ENCODE assay signal across 5 cellular contexts in the genomic region with DNA sequence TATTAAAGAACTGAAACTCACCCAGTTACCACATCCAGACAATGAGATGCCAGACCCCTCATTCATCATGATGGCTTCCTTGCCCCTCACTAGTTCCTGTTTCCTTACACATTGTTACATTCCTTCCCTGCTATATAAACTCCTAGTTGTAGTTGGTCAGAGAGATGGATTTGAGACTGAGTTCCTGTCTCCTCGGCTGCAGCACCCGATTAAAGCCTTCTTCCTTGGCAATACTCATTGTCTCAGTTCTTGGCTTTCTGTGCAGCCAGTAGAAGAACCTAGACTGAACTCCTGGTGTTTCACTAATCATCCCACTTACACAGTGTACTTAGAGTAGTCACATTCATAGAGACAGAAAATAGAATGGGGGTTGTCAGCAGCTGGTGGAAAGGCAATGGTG.
"Had no signal": no experiment of that assay in that cellular context is flagged by ENCODE, and none has a peak within 500 bp of the region (broad histone marks: within the 10 kb centered on the region; RNA-seq: fewer than 3 reads in every experiment).

No MANE protein-coding gene starts in this region.

- DNase-seq: GM23248, GOT3, H7, HFFc6, KG1 had no signal
